8 cellular contexts compared by ENCODE assay signal in the genomic region with DNA sequence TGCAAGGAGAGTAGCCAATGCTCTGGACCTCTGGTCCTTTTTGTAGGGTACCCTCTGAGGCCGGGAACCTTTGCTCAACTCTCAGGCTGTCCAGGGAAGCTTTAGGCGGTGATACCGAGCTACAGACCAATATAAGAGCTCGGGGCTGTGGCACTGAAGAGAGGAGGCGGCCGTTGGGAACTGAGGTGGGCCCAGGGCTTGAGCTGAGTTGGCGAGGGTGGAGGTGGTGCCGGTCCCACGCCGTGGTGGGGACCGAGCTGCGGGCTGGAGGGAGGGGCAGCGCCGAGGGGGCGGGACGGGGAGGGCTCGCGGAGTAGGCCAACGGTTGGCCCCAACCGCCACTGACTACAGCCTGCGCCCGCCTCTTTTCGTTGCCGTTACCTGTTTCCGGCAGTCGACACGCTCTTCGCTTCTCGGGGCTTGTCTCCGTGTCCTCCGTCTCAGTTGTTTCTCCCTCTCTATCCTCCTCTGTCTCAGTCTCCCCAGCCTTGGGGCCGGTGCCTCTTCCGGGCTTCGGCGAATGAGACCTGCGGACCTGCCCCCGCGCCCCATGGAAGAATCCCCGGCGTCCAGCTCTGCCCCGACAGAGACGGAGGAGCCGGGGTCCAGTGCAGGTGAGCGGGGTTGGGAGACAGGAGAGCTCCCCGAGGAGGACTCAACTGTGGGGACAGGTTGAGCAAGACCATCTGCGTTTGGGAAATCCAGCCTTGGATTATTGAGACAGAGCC. TPM values are rescaled to one million over a fixed set of nuclear protein-coding genes. Genes with fewer than 3 reads are reported as not detected.
DNase-seq lines count a peak whose midpoint lies in the region; ATAC-seq and TF ChIP-seq lines count a peak whose summit lies in the region.

A gene with protein sequence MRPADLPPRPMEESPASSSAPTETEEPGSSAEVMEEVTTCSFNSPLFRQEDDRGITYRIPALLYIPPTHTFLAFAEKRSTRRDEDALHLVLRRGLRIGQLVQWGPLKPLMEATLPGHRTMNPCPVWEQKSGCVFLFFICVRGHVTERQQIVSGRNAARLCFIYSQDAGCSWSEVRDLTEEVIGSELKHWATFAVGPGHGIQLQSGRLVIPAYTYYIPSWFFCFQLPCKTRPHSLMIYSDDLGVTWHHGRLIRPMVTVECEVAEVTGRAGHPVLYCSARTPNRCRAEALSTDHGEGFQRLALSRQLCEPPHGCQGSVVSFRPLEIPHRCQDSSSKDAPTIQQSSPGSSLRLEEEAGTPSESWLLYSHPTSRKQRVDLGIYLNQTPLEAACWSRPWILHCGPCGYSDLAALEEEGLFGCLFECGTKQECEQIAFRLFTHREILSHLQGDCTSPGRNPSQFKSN (plus strand): TSS at position 393 of the 728 bp plus-strand sequence. CDS start 128 bp downstream, at position 521.

- CTCF ChIA-PET in OCI-LY7 (lab: Charles Lee; ENCODE audit: unreplicated experiment) = interaction anchor here (0.6 to 0.7 kb wide), 2 partner anchors 39 to 819 kb away, joined by 10 to 16 read pairs; a partner anchor contains a TSS

- H2AFZ ChIP-seq in OCI-LY7 (ENCODE audit: low read length) = peak within 1 kb of the TSS; percentile 84

- DNase-seq in DMS 273 treated with DMSO at 0.1 percent for 48 hours (lab: John Stamatoyannopoulos, UW) (peak; percentile 55), HuH-7.5 (ENCODE audit: low spot score) (peak; percentile 48), OCI-LY7 (ENCODE audit: low spot score) (peak; percentile 92), activated T-cell treated with anti-CD3 and anti-CD28 coated beads for 24 hours (ENCODE audit: low read depth) (peak; percentile 76), erythroblast (lab: John Stamatoyannopoulos, UW) (peak; percentile 87)
- peak; percentile 66 to 71 for DNase-seq in stimulated activated CD8-positive, alpha-beta memory T cell treated with anti-CD3 and anti-CD28 coated beads, Interleukin-7, amount 100 ng/mL, for 1 hour (ENCODE audit: low read depth in 2 of 2)

- peaks cover 44% of the 10 kb centered on the region for H3K4me1 ChIP-seq in OCI-LY7 (ENCODE audit: insufficient read depth, low read length, poor library complexity, severe bottlenecking)
- H3K4me1 ChIP-seq in mucosa of stomach (ENCODE audit: control insufficient read depth, insufficient read depth, low read length) = peaks cover 16% of the 10 kb centered on the region

- peak within 1 kb of the TSS; percentile 94 for H3K4me2 ChIP-seq in OCI-LY7 (ENCODE audit: low read length)

- ATAC-seq in GM21526 (IDR thresholded peaks at IDR 0.05; ENCODE audit: low FRiP score, unreplicated experiment) = peak; percentile 83

- peak; percentile 63 for TF ChIP-seq POLR2A in erythroblast (IDR thresholded peaks at IDR 0.05; ENCODE audit: low read length)

- BruUV-seq in OCI-LY7 (replicated peaks; lab: Mats Ljungman, UMichigan) = no TSS peak

- peaks cover 42% of the 10 kb centered on the region for H3K79me2 ChIP-seq in OCI-LY7 (ENCODE audit: insufficient read depth, low read depth, low read length)

- peak within 1 kb of the TSS; percentile 86 for H3K27ac ChIP-seq in OCI-LY7 (ENCODE audit: low read depth, low read length, poor library complexity, severe bottlenecking)

- POLR2A ChIA-PET in OCI-LY7 (lab: Charles Lee) = interaction anchor here (0.5 to 3.2 kb wide), 12 partner anchors 9 to 1454 kb away, joined by 3 to 21 read pairs (median 4); a partner anchor contains a TSS

- H3K36me3 ChIP-seq in OCI-LY7 (ENCODE audit: insufficient read depth, low read length) (peaks cover 17% of the 10 kb centered on the region), mucosa of stomach (ENCODE audit: control insufficient read depth, insufficient read depth, low read length) (no peaks in the 10 kb centered on the region)

- H3K27me3 ChIP-seq in mucosa of stomach (ENCODE audit: control insufficient read depth, insufficient read depth, low read length) = no peaks in the 10 kb centered on the region

- H3K9ac ChIP-seq in mucosa of stomach (ENCODE audit: low read length) = peak within 1 kb of the TSS; percentile 76

- H3K4me3 ChIP-seq in OCI-LY7 (ENCODE audit: low read depth, low read length, poor library complexity, severe bottlenecking) (peak within 1 kb of the TSS; percentile 94), mucosa of stomach (ENCODE audit: low read length) (peak within 1 kb of the TSS; percentile 87)

- H3K9me3 ChIP-seq in OCI-LY7 (ENCODE audit: low read length) = no peaks in the 10 kb centered on the region
- no peaks in the 10 kb centered on the region for H3K9me3 ChIP-seq in mucosa of stomach (ENCODE audit: control insufficient read depth, low read length)

- TF ChIP-seq CTCF in OCI-LY7 (conservative IDR thresholded peaks at IDR 0.05; ENCODE audit: low read length) = no peak

- intact Hi-C loops in OCI-LY7 (cut with micrococcal nuclease; ENCODE audit: unreplicated experiment) = loop anchor here (1.0 to 10.0 kb wide), 2 partner anchors 39 to 886 kb away; a partner anchor contains a TSS

- no peaks in the 10 kb centered on the region for H3K9me2 ChIP-seq in OCI-LY7 (ENCODE audit: insufficient read depth, low read length)

- peaks cover 10% of the 10 kb centered on the region; the same call in 1 of the 2 replicates for H4K20me1 ChIP-seq in OCI-LY7 (ENCODE audit: insufficient read depth, low read length)

RNA-seq across cellular contexts. Expression of the gene that starts here (rescaled TPM):
- 49.4 and 56.3 TPM in 2 replicates for total RNA-seq in OCI-LY7 (2014; rRNA removed; shearing (Covaris generic))
- 42.6 and 44.8 TPM in 2 replicates for total RNA-seq in OCI-LY7 (2022)

Comparison
In these comparisons a context has a peak if more than half of its experiments do, and no peak if none do; other contexts are left out.
1. Peak in every context shown above with its lines: DNase-seq, ATAC-seq, H3K4me3 ChIP-seq and H3K27ac ChIP-seq.